1 cellular context compared by ENCODE assay signal in genomic region chr1:99531578-99532570, GRCh38.
TF ChIP-seq lines count a peak whose summit lies in the region.

No MANE protein-coding gene starts in this region.

TF ChIP-seq in H1, 55 proteins besides CTCF, POLR2A, EP300 and RAD21:
- TF ChIP-seq RNF2 (IDR thresholded peaks at IDR 0.05; ENCODE audit: borderline replicate concordance, low read depth, low read length, missing control alignments, poor library complexity, severe bottlenecking) = no peak
- TF ChIP-seq SP2 (IDR thresholded peaks at IDR 0.05; ENCODE audit: low read length) = no peak
- TF ChIP-seq KDM4A (IDR thresholded peaks at IDR 0.05; ENCODE audit: low read depth, low read length, severe bottlenecking) = no peak
- no peak for TF ChIP-seq CBX8 (IDR thresholded peaks at IDR 0.05; ENCODE audit: borderline replicate concordance, low read depth, low read length)
- no peak for TF ChIP-seq SAP30 (IDR thresholded peaks at IDR 0.05; ENCODE audit: insufficient read depth, insufficient replicate concordance, low read length)
- TF ChIP-seq NANOG (IDR thresholded peaks at IDR 0.05; ENCODE audit: insufficient read depth, low read depth, low read length, poor library complexity, severe bottlenecking) = no peak
- no peak for TF ChIP-seq ZNF274 (IDR thresholded peaks at IDR 0.05; ENCODE audit: borderline replicate concordance, extremely low read depth, low read length)
- TF ChIP-seq E2F6 (IDR thresholded peaks at IDR 0.05) = no peak
- TF ChIP-seq MAX (IDR thresholded peaks at IDR 0.05) = no peak
- TF ChIP-seq CTBP2 (IDR thresholded peaks at IDR 0.05; ENCODE audit: borderline replicate concordance, insufficient read depth, insufficient read length, low read length) = no peak
- no peak for TF ChIP-seq BCL11A (IDR thresholded peaks at IDR 0.05; ENCODE audit: low read depth in 2 of 2, low read length in 2 of 2)
- no peak for TF ChIP-seq SP4 (IDR thresholded peaks at IDR 0.05; ENCODE audit: low read length)
- TF ChIP-seq GTF2F1 (IDR thresholded peaks at IDR 0.05; ENCODE audit: borderline replicate concordance, low read depth, low read length) = no peak
- no peak for TF ChIP-seq POU5F1 (IDR thresholded peaks at IDR 0.05; ENCODE audit: low read depth, low read length)
- TF ChIP-seq EGR1 (IDR thresholded peaks at IDR 0.05; ENCODE audit: borderline replicate concordance, low read depth, low read length) = no peak
- no peak for TF ChIP-seq POLR2AphosphoS5 (IDR thresholded peaks at IDR 0.05; ENCODE audit: low read depth, low read length)
- TF ChIP-seq HDAC2 (IDR thresholded peaks at IDR 0.05; ENCODE audit: borderline replicate concordance in 1 of 2, low read depth in 2 of 2, low read length in 2 of 2) = no peak
- no peak for TF ChIP-seq BACH1 (IDR thresholded peaks at IDR 0.05; ENCODE audit: low read length)
- TF ChIP-seq TAF7 (optimal IDR thresholded peaks at IDR 0.05; ENCODE audit: borderline replicate concordance, low read depth, low read length) = no peak
